ENCODE assay signal across 8 cellular contexts in the genomic region with DNA sequence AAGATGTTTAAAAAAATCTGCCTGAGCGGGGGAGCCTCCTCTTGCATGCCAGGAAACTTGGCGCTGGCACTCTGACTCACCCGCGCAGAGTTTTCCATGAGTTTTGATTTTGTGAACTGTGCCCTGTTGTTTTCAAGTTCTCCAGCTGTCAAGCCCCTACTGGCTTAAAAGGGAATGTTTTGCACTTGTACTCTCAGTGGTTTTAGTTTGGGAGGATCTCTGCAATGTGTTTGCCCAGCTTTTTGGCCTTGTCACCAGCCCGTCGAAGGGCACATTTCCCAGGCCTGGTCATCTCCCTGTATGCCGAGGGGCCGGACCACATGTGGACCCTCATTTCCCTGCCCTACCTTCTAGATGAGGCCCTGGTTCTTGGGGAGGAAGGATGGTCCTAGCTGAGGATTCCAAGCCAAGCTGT. TPM values are rescaled to one million over a fixed set of nuclear protein-coding genes. Genes with fewer than 3 reads are reported as not detected.
DNase-seq lines count a peak whose midpoint lies in the region; ATAC-seq and TF ChIP-seq lines count a peak whose summit lies in the region.

No MANE protein-coding gene starts in this region.

- DNase-seq in AG04450 (ENCODE audit: low read depth, low spot score) (no peak), M059J (ENCODE audit: low read depth) (peak; percentile 86), colonic mucosa (peak; percentile 30), medulla oblongata (ENCODE audit: extremely low spot score) (peak; percentile 16), DMS79 (lab: John Stamatoyannopoulos, UW) (no peak), GM20000 (ENCODE audit: low spot score) (no peak), GDM1 (lab: John Stamatoyannopoulos, UW) (no peak)

- H3K9me3 ChIP-seq in AG04450 (ENCODE audit: control insufficient read depth, insufficient read depth, low read length) (no peaks in the 10 kb centered on the region; the same call in 1 of the 2 replicates), colonic mucosa (no peaks in the 10 kb centered on the region)

- CTCF ChIA-PET in AG04450 (lab: Charles Lee): interaction anchor here (0.7 to 1.3 kb wide), 5 partner anchors 31 to 142 kb away, joined by 3 to 6 read pairs (median 4); no protein-coding TSS in a partner anchor

- peak overlapping the region in 1 of 2 donors; percentile 29 for H3K9ac ChIP-seq in colonic mucosa (ENCODE audit: low read depth in 2 of 2, low read length in 2 of 2)

- H3K27me3 ChIP-seq in AG04450 (ENCODE audit: control insufficient read depth, insufficient read depth, low read length) (no peaks in the 10 kb centered on the region), colonic mucosa (no peaks in the 10 kb centered on the region)

- H3K36me3 ChIP-seq in colonic mucosa: no peaks in the 10 kb centered on the region

- intact Hi-C loops in colonic mucosa (cut with DNase I): no loop called here

- H3K4me1 ChIP-seq in colonic mucosa: no peaks in the 10 kb centered on the region

- TF ChIP-seq CTCF in AG04450 (IDR thresholded peaks at IDR 0.05; ENCODE audit: low read depth, low read length) (peak; percentile 76), colonic mucosa (IDR thresholded peaks at IDR 0.05) (no peak), GM20000 (IDR thresholded peaks at IDR 0.05; ENCODE audit: extremely low read depth, missing control alignments) (no peak)

- POLR2A ChIA-PET in AG04450 (lab: Yijun Ruan, JAX): interaction anchor here (4.4 kb wide), 1 partner anchor 11 kb away, joined by 27 read pairs; a partner anchor contains a TSS

- no peak overlapping the region for H3K4me3 ChIP-seq in AG04450 (ENCODE audit: low read depth, low read length)
- no peak overlapping the region for H3K4me3 ChIP-seq in colonic mucosa

- ATAC-seq in GM18858 (IDR thresholded peaks at IDR 0.05; ENCODE audit: unreplicated experiment): no peak

- peak overlapping the region; percentile 68 for H3K27ac ChIP-seq in AG04450 (ENCODE audit: low read depth, low read length)
- H3K27ac ChIP-seq in colonic mucosa: peak overlapping the region; percentile 44

RNA-seq across cellular contexts. Expression of a gene that starts 12.2 kb away (rescaled TPM):
- polyA plus RNA-seq in AG04450 (2011; rRNA removed): 28.6 and 34.4 TPM in 2 replicates
- polyA minus RNA-seq in AG04450 (2011; rRNA and poly(A)+ RNA removed): 26.8 and 28.0 TPM in 2 replicates
- total RNA-seq in M059J (2014; rRNA removed; shearing (Covaris generic)): 0.25 TPM in 1 of 2 replicates, not detected in the other
- 10 to 100 TPM in 1 of 2 donors, 1 to 10 TPM in 1; 3.0 to 17.9 TPM for total RNA-seq in colonic mucosa

RNA-seq across cellular contexts. Expression of a gene that starts 20.1 kb away (rescaled TPM):
- not detected in 2 replicates for polyA plus RNA-seq in AG04450 (2011; rRNA removed)
- not detected in 2 replicates for polyA minus RNA-seq in AG04450 (2011; rRNA and poly(A)+ RNA removed)
- not detected in 2 replicates for total RNA-seq in M059J (2014; rRNA removed; shearing (Covaris generic))
- not detected for total RNA-seq in colonic mucosa

RNA-seq across cellular contexts. Expression of a gene that starts 47.9 kb away (rescaled TPM):
- polyA plus RNA-seq in AG04450 (2011; rRNA removed): 6.4 and 7.4 TPM in 2 replicates
- 8.6 and 11.1 TPM in 2 replicates for polyA minus RNA-seq in AG04450 (2011; rRNA and poly(A)+ RNA removed)
- 3.0 and 4.0 TPM in 2 replicates for total RNA-seq in M059J (2014; rRNA removed; shearing (Covaris generic))
- total RNA-seq in colonic mucosa: 10 to 100 TPM; 14.5 to 21.1 TPM

Comparison
In these comparisons a context has a peak if more than half of its experiments do, and no peak if none do; other contexts are left out.
1. DNase-seq: peak in M059J (single experiment), colonic mucosa (single experiment) and medulla oblongata (single experiment); none in AG04450 (single experiment), DMS79 (single experiment), GM20000 (single experiment) and GDM1 (single experiment).